13 cellular contexts compared by ENCODE assay signal in the genomic region with DNA sequence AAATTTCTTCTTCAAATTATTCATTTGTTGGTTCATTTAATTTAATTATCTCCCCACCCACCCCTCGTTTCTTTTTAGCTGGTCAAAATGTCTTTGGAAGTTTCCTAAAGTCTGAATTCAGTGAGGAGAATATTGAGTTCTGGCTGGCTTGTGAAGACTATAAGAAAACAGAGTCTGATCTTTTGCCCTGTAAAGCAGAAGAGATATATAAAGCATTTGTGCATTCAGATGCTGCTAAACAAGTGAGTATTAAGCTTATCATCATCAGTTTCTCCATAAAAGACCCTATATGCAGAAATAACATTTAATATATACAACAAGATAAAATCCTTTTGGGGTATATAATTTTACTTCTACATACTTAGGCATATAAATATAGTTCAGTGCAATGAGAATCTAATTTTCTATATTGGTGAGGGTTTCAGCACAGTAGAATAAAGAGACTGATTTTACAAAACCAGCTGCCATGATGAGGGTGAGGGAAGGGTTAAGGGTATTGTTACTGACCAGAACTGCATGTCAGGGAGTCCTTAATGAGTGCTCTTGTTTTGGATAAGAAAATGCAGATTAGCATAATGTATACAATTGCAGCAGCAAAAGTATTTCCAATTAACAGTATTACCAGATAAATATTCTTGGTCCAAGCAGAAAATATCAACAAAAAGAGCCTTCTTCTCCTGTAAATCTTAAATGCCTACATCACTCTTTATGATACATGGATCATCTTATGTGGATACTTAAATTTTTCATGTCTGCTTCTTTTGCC. TPM values are rescaled to one million over a fixed set of nuclear protein-coding genes. Genes with fewer than 3 reads are reported as not detected.
A peak's percentile ranks its signal among the peaks of the same experiment; 100 is the strongest.
DNase-seq lines count a peak whose midpoint lies in the region; ATAC-seq and TF ChIP-seq lines count a peak whose summit lies in the region.
"Had no signal": no experiment of that assay in that cellular context is flagged by ENCODE, and none has a peak within 500 bp of the region (broad histone marks: within the 10 kb centered on the region; RNA-seq: fewer than 3 reads in every experiment).

No MANE protein-coding gene starts in this region.

- CTCF ChIA-PET in activated CD8-positive, alpha-beta T cell treated with anti-CD3 and anti-CD28 coated beads for 36 hours (lab: Charles Lee), result interaction anchor here (0.7 to 4.0 kb wide), 16 partner anchors 13 to 102 kb away, joined by 3 to 46 read pairs (median 4); no protein-coding TSS in a partner anchor

- peaks cover 13% of the 10 kb centered on the region for H3K36me3 Mint-ChIP-seq in activated naive CD4-positive, alpha-beta T cell treated with anti-CD3 and anti-CD28 coated beads, Interleukin-2, amount 50 U/mL, for 24 hours
- H3K36me3 Mint-ChIP-seq in activated CD8-positive, alpha-beta T cell treated with anti-CD3 and anti-CD28 coated beads for 36 hours (ENCODE audit: low read depth), result peaks cover 14% of the 10 kb centered on the region
- no peaks in the 10 kb centered on the region for H3K36me3 Mint-ChIP-seq in mesothelial cell of epicardium

- ATAC-seq in activated CD8-positive, alpha-beta T cell treated with anti-CD3 and anti-CD28 coated beads for 36 hours, result no peak
- ATAC-seq in GM21717 (IDR thresholded peaks at IDR 0.05; ENCODE audit: unreplicated experiment) (no peak), HG03342 (IDR thresholded peaks at IDR 0.05; ENCODE audit: unreplicated experiment) (no peak)
- ATAC-seq: right cardiac atrium had no signal

- no peak for TF ChIP-seq CTCF in activated CD8-positive, alpha-beta T cell treated with anti-CD3 and anti-CD28 coated beads for 36 hours (IDR thresholded peaks at IDR 0.05)
- no peak for TF ChIP-seq CTCF in mesothelial cell of epicardium (IDR thresholded peaks at IDR 0.05; ENCODE audit: unreplicated experiment)

- H3K27ac Mint-ChIP-seq in activated naive CD4-positive, alpha-beta T cell treated with anti-CD3 and anti-CD28 coated beads, Interleukin-2, amount 50 U/mL, for 24 hours, result peak overlapping the region; percentile 66
- peak overlapping the region; percentile 58 for H3K27ac Mint-ChIP-seq in activated CD8-positive, alpha-beta T cell treated with anti-CD3 and anti-CD28 coated beads for 36 hours
- peak overlapping the region; percentile 22 for H3K27ac Mint-ChIP-seq in mesothelial cell of epicardium

- H3K27me3 Mint-ChIP-seq in activated naive CD4-positive, alpha-beta T cell treated with anti-CD3 and anti-CD28 coated beads, Interleukin-2, amount 50 U/mL, for 24 hours, result no peaks in the 10 kb centered on the region
- H3K27me3 Mint-ChIP-seq in activated CD8-positive, alpha-beta T cell treated with anti-CD3 and anti-CD28 coated beads for 36 hours, result no peaks in the 10 kb centered on the region
- no peaks in the 10 kb centered on the region for H3K27me3 Mint-ChIP-seq in mesothelial cell of epicardium (ENCODE audit: low read depth)

- no peak for DNase-seq in activated naive CD4-positive, alpha-beta T cell treated with Interleukin-2 at 50 U/mL for 16 hours
- no peak for DNase-seq in activated CD8-positive, alpha-beta T cell treated with anti-CD3 and anti-CD28 coated beads for 36 hours
- DNase-seq in mesothelial cell of epicardium (ENCODE audit: low spot score in 2 of 2, unreplicated experiment in 2 of 2) (no peak), substantia nigra (lab: John Stamatoyannopoulos, UW) (no peak), NCI-H2171 (lab: John Stamatoyannopoulos, UW) (no peak)
- DNase-seq: GDM1, MG63, right cardiac atrium, RPMI8226 had no signal

- peaks cover 68% of the 10 kb centered on the region for H3K4me1 Mint-ChIP-seq in activated naive CD4-positive, alpha-beta T cell treated with anti-CD3 and anti-CD28 coated beads, Interleukin-2, amount 50 U/mL, for 24 hours
- peaks cover 46% of the 10 kb centered on the region for H3K4me1 Mint-ChIP-seq in activated CD8-positive, alpha-beta T cell treated with anti-CD3 and anti-CD28 coated beads for 36 hours (ENCODE audit: low read depth)
- peaks cover 42% of the 10 kb centered on the region for H3K4me1 Mint-ChIP-seq in mesothelial cell of epicardium

- POLR2A ChIA-PET in activated CD8-positive, alpha-beta T cell treated with anti-CD3 and anti-CD28 coated beads for 36 hours (lab: Charles Lee), result interaction anchor here (1.0 to 1.7 kb wide), 5 partner anchors 27 to 65 kb away, joined by 3 to 9 read pairs (median 3); no protein-coding TSS in a partner anchor

- peak overlapping the region; percentile 89 for H3K4me3 Mint-ChIP-seq in activated naive CD4-positive, alpha-beta T cell treated with anti-CD3 and anti-CD28 coated beads, Interleukin-2, amount 50 U/mL, for 24 hours
- H3K4me3 Mint-ChIP-seq in activated CD8-positive, alpha-beta T cell treated with anti-CD3 and anti-CD28 coated beads for 36 hours, result peak overlapping the region; percentile 73
- no peak overlapping the region for H3K4me3 Mint-ChIP-seq in mesothelial cell of epicardium

- H3K9me3 Mint-ChIP-seq in activated naive CD4-positive, alpha-beta T cell treated with anti-CD3 and anti-CD28 coated beads, Interleukin-2, amount 50 U/mL, for 24 hours, result no peaks in the 10 kb centered on the region
- H3K9me3 Mint-ChIP-seq in activated CD8-positive, alpha-beta T cell treated with anti-CD3 and anti-CD28 coated beads for 36 hours, result no peaks in the 10 kb centered on the region
- H3K9me3 Mint-ChIP-seq in mesothelial cell of epicardium, result no peaks in the 10 kb centered on the region

- H3K27ac ChIP-seq in substantia nigra (ENCODE audit: low read depth, low read length, poor library complexity, severe bottlenecking), result no peak overlapping the region
- H3K27ac ChIP-seq: vagina had no signal

- intact Hi-C loops in activated CD8-positive, alpha-beta T cell treated with anti-CD3 and anti-CD28 coated beads for 36 hours (cut with micrococcal nuclease), result loop anchor here (2.0 to 5.0 kb wide), 2 partner anchors 36 to 62 kb away; no protein-coding TSS in a partner anchor

RNA-seq across cellular contexts. Expression of gene RGS1, which starts 2.8 kb away (rescaled TPM):
- total RNA-seq in activated CD8-positive, alpha-beta T cell treated with anti-CD3 and anti-CD28 coated beads for 36 hours, result 10 to 100 TPM; 27.5 to 29.4 TPM
- total RNA-seq in mesothelial cell of epicardium, result 0.38 to 0.40 TPM in 2 of 3 replicates, not detected in the other

RNA-seq across cellular contexts. Expression of gene RGS13, which starts 57.6 kb away (rescaled TPM):
- total RNA-seq in activated CD8-positive, alpha-beta T cell treated with anti-CD3 and anti-CD28 coated beads for 36 hours, result not detected
- 1.1 to 1.8 TPM (median 1.2 TPM) in 3 replicates for total RNA-seq in mesothelial cell of epicardium

Comparison
In these comparisons a context has a peak if more than half of its experiments do, and no peak if none do; other contexts are left out.
1. RNA of gene RGS1, which starts 2.8 kb away (total RNA-seq): 27.5 to 29.4 TPM in activated CD8-positive, alpha-beta T cell treated with anti-CD3 and anti-CD28 coated beads for 36 hours; 0.38 to 0.40 TPM in mesothelial cell of epicardium; every median in the first group is over 10 times any median in the second.
2. Peak in every context shown above with its lines, with median percentiles within 50 percentile points of each other: H3K27ac Mint-ChIP-seq.